9 cellular contexts compared by ENCODE assay signal in the genomic region with DNA sequence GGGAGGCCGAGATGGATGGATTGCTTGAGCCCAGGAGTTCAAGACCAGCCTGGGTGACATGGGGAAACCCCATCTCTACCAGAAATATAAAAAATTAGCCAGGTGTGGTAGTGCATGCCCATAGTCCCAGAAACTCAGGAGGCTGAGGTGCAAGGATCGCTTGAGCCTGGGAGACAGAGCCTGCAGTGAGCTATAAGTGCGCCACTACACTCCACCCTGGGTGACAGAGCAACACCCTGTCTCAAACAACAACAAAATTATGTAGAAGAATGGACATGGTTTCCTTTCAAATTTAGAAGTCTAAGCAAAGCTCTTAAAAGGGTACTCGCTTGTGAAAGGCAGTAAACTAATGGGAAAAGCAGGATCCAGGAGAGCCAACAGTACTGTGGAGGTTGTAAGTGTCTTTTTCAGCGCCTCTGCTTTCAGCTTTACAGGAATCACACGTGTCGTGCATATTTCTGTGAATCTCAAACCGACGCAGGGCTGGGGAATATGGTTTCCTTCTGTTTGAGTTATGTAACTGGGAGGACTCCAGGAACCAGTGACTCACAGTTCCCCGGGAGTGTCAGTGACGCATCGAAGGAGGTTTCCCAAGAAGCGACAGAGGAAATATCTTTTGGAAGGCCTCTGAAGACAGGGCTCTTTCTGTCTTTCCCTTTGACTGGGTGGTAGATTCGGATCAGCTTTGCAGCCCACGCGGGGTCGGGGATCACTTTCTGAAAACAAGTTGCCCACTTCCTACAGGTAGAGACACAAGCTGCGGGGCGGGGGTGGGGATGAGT. TPM values are rescaled to one million over a fixed set of nuclear protein-coding genes. Genes with fewer than 3 reads are reported as not detected.
DNase-seq lines count a peak whose midpoint lies in the region; ATAC-seq and TF ChIP-seq lines count a peak whose summit lies in the region.
"Not testable (repeated sequence)": the region's sequence is repeated elsewhere in the genome, so short reads cannot be mapped to it uniquely, and the experiment has no call there.
"Had no signal": no experiment of that assay in that cellular context is flagged by ENCODE, and none has a peak within 500 bp of the region (broad histone marks: within the 10 kb centered on the region; RNA-seq: fewer than 3 reads in every experiment).

No MANE protein-coding gene starts in this region.

- not testable (repeated sequence) for H3K9me3 ChIP-seq in heart right ventricle

- H3K4me3 ChIP-seq in heart right ventricle: peak overlapping the region in 6 of 10 donors; percentile 16 to 26 (median 20)

- not testable (repeated sequence) for H3K36me3 ChIP-seq in heart right ventricle

- TF ChIP-seq CTCF in heart right ventricle (IDR thresholded peaks at IDR 0.05); omental fat pad (IDR thresholded peaks at IDR 0.05): not testable (repeated sequence)

- not testable (repeated sequence) for H3K27me3 Mint-ChIP-seq in activated T-cell treated with anti-CD3 and anti-CD28 coated beads, Interleukin-2, amount 50 U/mL, for 24 hours; central memory CD8-positive, alpha-beta T cell

- WGBS in heart right ventricle, 2 donors: 43 to 62% methylated on average over 15 to 18 of the region's 19 CpGs

- not testable (repeated sequence) for H3K36me3 Mint-ChIP-seq in activated T-cell treated with anti-CD3 and anti-CD28 coated beads, Interleukin-2, amount 50 U/mL, for 24 hours (ENCODE audit: low read depth); central memory CD8-positive, alpha-beta T cell (ENCODE audit: insufficient read depth)

- H3K4me3 Mint-ChIP-seq in activated T-cell treated with anti-CD3 and anti-CD28 coated beads, Interleukin-2, amount 50 U/mL, for 24 hours: peak overlapping the region; percentile 46
- peak overlapping the region; percentile 65 for H3K4me3 Mint-ChIP-seq in central memory CD8-positive, alpha-beta T cell

- ATAC-seq in SK-N-SH treated with all-trans-retinoic acid at 6 μM for 48 hours (peak; percentile 96), heart right ventricle (peak; percentile 83 to 98 (median 92)), omental fat pad (ENCODE audit: low FRiP score) (peak; percentile 94)
- peak; percentile 15 for ATAC-seq in central memory CD8-positive, alpha-beta T cell (replicated peaks; ENCODE audit: extremely low read depth, poor library complexity, severe bottlenecking)

- intact Hi-C loops in heart right ventricle (cut with DNase I): not testable (repeated sequence)

- peak overlapping the region in 4 of 10 donors; percentile 31 to 57 (median 36) for H3K27ac ChIP-seq in heart right ventricle

- in situ Hi-C loops in ACHN (cut with HindIII; ENCODE audit: low pct_ligation_motif_present, low pct_unique_long_range_greater_than_20kb, low sequenced_read_pairs): not testable (repeated sequence)

- peaks cover 59% of the 10 kb centered on the region for H3K4me1 Mint-ChIP-seq in activated T-cell treated with anti-CD3 and anti-CD28 coated beads, Interleukin-2, amount 50 U/mL, for 24 hours (ENCODE audit: low read depth)
- H3K4me1 Mint-ChIP-seq in central memory CD8-positive, alpha-beta T cell: peaks cover 36% of the 10 kb centered on the region

- peaks cover 0 to 15% (median 0%) of the 10 kb centered on the region in 9 donors for H3K4me1 ChIP-seq in heart right ventricle

- H3K27ac Mint-ChIP-seq in activated T-cell treated with anti-CD3 and anti-CD28 coated beads, Interleukin-2, amount 50 U/mL, for 24 hours: peak overlapping the region; percentile 84
- H3K27ac Mint-ChIP-seq in central memory CD8-positive, alpha-beta T cell (ENCODE audit: low read depth): peak overlapping the region; percentile 83

- DNase-seq in ACHN (peak; percentile 77), HS-27A (ENCODE audit: low read depth) (peak; percentile 15), heart right ventricle (peak in 1 of 2 donors; percentile 74), omental fat pad (ENCODE audit: low spot score) (peak; percentile 56)
- DNase-seq in activated T-cell treated with anti-CD3 and anti-CD28 coated beads, Interleukin-2, amount 50 U/mL, for 24 hours: peak; percentile 69
- DNase-seq in central memory CD8-positive, alpha-beta T cell (ENCODE audit: low spot score in 2 of 2): not testable (repeated sequence)
- DNase-seq in stimulated activated CD8-positive, alpha-beta memory T cell treated with anti-CD3 and anti-CD28 coated beads, Interleukin-12 subunit alpha, Interleukin-12 subunit beta, amount 100 ng/mL, for 1 hour (ENCODE audit: low read depth): peak; percentile 42

- H3K9me3 Mint-ChIP-seq in activated T-cell treated with anti-CD3 and anti-CD28 coated beads, Interleukin-2, amount 50 U/mL, for 24 hours; central memory CD8-positive, alpha-beta T cell: not testable (repeated sequence)

- peaks cover 0 to 14% (median 0%) of the 10 kb centered on the region in 7 donors for H3K27me3 ChIP-seq in heart right ventricle

RNA-seq across cellular contexts. Expression of a gene that starts 24.6 kb away (rescaled TPM):
- 1 to 10 TPM in 1 of 10 donors, under 1 TPM in 2, not detected in 7; 0.41 to 5.2 (median 0.59) TPM for total RNA-seq in heart right ventricle
- under 1 TPM in 1 of 2 donors, not detected in 1; 0.28 TPM for polyA plus RNA-seq in heart right ventricle
- total RNA-seq in omental fat pad: 1 to 10 TPM; 1.8 to 7.3 (median 2.8) TPM
- total RNA-seq: B cell had no signal

RNA-seq across cellular contexts. Expression of a gene that starts 46.4 kb away (rescaled TPM):
- total RNA-seq in heart right ventricle (10 to 100 TPM in 1 of 10 donors, under 1 TPM in 8, not detected in 1; 0.19 to 11.8 (median 0.48) TPM), omental fat pad (1 to 10 TPM; 1.4 to 6.6 (median 2.4) TPM)
- under 1 TPM; 0.35 to 0.73 TPM for polyA plus RNA-seq in heart right ventricle

Comparison
In these comparisons a context has a peak if more than half of its experiments do, and no peak if none do; other contexts are left out.
1. ATAC-seq: peak in every context shown above with its lines; median percentile 96 in SK-N-SH treated with all-trans-retinoic acid at 6 μM for 48 hours; 94 in omental fat pad; 92 in heart right ventricle; 15 in central memory CD8-positive, alpha-beta T cell.